ENCODE assay signal across 2 cellular contexts in the genomic region with DNA sequence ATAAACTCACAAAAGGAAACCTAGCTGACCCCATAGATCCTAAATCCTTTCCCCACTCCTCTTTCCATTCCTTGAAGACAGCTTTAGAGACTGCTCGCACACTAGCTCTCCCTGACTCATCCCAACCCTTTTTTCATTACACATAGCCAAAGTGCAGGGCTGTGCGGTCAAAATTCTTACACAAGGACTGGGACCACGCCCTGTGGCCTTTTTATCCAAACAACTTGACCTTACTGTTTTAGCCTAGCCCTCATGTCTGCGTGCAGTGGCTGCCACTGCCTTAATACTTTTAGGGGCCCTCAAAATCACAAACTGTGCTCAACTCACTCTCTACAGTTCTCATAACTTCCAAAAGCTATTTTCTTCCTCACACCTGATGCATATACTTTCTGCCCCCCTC.
TF ChIP-seq lines count a peak whose summit lies in the region.

No MANE protein-coding gene starts in this region.

TF ChIP-seq in K562, 482 proteins besides CTCF, POLR2A, EP300 and RAD21:
- TF ChIP-seq ZNF12 (CRISPR knock-in tag; IDR thresholded peaks at IDR 0.05) = peak; percentile 92

TF ChIP-seq in HepG2, 621 proteins besides CTCF, POLR2A, EP300 and RAD21:
- 0 out of 2 replicates have a peak, but pooled peaks have one; percentile 12 for TF ChIP-seq SAP130 (CRISPR knock-in tag; IDR thresholded peaks at IDR 0.05; ENCODE audit: low read depth)
- peak; percentile 68; the same call in 1 of the 2 replicates for TF ChIP-seq ZNF12 (CRISPR knock-in tag; IDR thresholded peaks at IDR 0.05)
- TF ChIP-seq FOSL2 (CRISPR knock-in tag; IDR thresholded peaks at IDR 0.05) = peak; percentile 29; the same call in 1 of the 2 replicates
